In genomic region chr11:70146895-70147520, GRCh38 we compare ENCODE assay signal across 27 cellular contexts. TPM values are rescaled to one million over a fixed set of nuclear protein-coding genes. Genes with fewer than 3 reads are reported as not detected.
DNase-seq lines count a peak whose midpoint lies in the region; ATAC-seq, FAIRE-seq and TF ChIP-seq lines count a peak whose summit lies in the region.
"Had no signal": no experiment of that assay in that cellular context is flagged by ENCODE, and none has a peak within 500 bp of the region (broad histone marks: within the 10 kb centered on the region; RNA-seq: fewer than 3 reads in every experiment).

No MANE protein-coding gene starts in this region.

- no peak overlapping the region for H3K27ac Mint-ChIP-seq in GM23338
- H3K27ac Mint-ChIP-seq: B cell, IgD-negative memory B cell had no signal

- no TSS peak for BruUV-seq in K562 (replicated peaks; lab: Mats Ljungman, UMichigan)

- TF ChIP-seq CTCF in GM23338 (conservative IDR thresholded peaks at IDR 0.05; ENCODE audit: low read depth in 2 of 2) (no peak), K562 (IDR thresholded peaks at IDR 0.05 in 2 of 3, conservative IDR thresholded peaks at IDR 0.05 in 1 of 3; ENCODE audit: insufficient read depth in 2 of 3, low read depth in 1 of 3, low read length in 3 of 3) (no peak), colonic mucosa (IDR thresholded peaks at IDR 0.05) (no peak), sigmoid colon (IDR thresholded peaks at IDR 0.05) (no peak)

- no peak overlapping the region for H2BK5ac ChIP-seq in neuronal stem cell (ENCODE audit: low read length)

- no peak overlapping the region for H2BK120ac ChIP-seq in neuronal stem cell (ENCODE audit: low read depth, low read length)

- peaks cover 28% of the 10 kb centered on the region for H3K4me1 Mint-ChIP-seq in GM23338
- H3K4me1 Mint-ChIP-seq: B cell, IgD-negative memory B cell had no signal

- H3K36me3 Mint-ChIP-seq in GM23338 (ENCODE audit: low read depth) = no peaks in the 10 kb centered on the region
- H3K36me3 Mint-ChIP-seq: IgD-negative memory B cell had no signal

- H3K9me1 ChIP-seq in K562 (ENCODE audit: control insufficient read depth, insufficient read depth, low read length) = no peaks in the 10 kb centered on the region

- peak overlapping the region; percentile 73 for H2AK5ac ChIP-seq in neuronal stem cell (ENCODE audit: low read depth, low read length)

- H3K9ac ChIP-seq in K562 (ENCODE audit: insufficient read depth in 1 of 2, low read depth in 2 of 2, low read length in 2 of 2) = no peak overlapping the region
- H3K9ac ChIP-seq in neuronal stem cell (ENCODE audit: low read depth, low read length, poor library complexity) = peak overlapping the region; percentile 37
- H3K9ac ChIP-seq in colonic mucosa (ENCODE audit: low read depth in 2 of 2, low read length in 2 of 2) = no peak overlapping the region

- no peak overlapping the region for H3K4me3 Mint-ChIP-seq in GM23338
- H3K4me3 Mint-ChIP-seq: B cell, IgD-negative memory B cell had no signal

- H3K18ac ChIP-seq in neuronal stem cell (ENCODE audit: low read length) = peak overlapping the region; percentile 62

- H2AFZ ChIP-seq in GM23338 = no peak overlapping the region
- no peak overlapping the region for H2AFZ ChIP-seq in K562 (ENCODE audit: low read depth, low read length)
- H2AFZ ChIP-seq in neuronal stem cell (ENCODE audit: low read length) = no peak overlapping the region
- H2AFZ ChIP-seq: PC-9 had no signal

- in situ Hi-C loops in K562 (cut with MboI) = no loop called here

- no peak overlapping the region for H2BK15ac ChIP-seq in neuronal stem cell (ENCODE audit: low read length)

- intact Hi-C loops in K562 (cut with micrococcal nuclease) (no loop called here), colonic mucosa (cut with DNase I) (no loop called here), sigmoid colon (cut with DNase I) (no loop called here)

- no peaks in the 10 kb centered on the region for H3K36me3 ChIP-seq in GM23338 (ENCODE audit: insufficient read depth)
- no peaks in the 10 kb centered on the region for H3K36me3 ChIP-seq in K562 (ENCODE audit: control insufficient read depth, insufficient read depth, low read length)
- no peaks in the 10 kb centered on the region for H3K36me3 ChIP-seq in neuronal stem cell (replicated peaks in 1 of 2; ENCODE audit: control insufficient read depth in 2 of 2, insufficient read depth in 2 of 2, low read length in 2 of 2)
- no peaks in the 10 kb centered on the region for H3K36me3 ChIP-seq in colonic mucosa
- no peaks in the 10 kb centered on the region for H3K36me3 ChIP-seq in sigmoid colon

- H3K23ac ChIP-seq in neuronal stem cell (ENCODE audit: low read depth, low read length, poor library complexity) = peak overlapping the region; percentile 50

- no peak overlapping the region for H3K4ac ChIP-seq in neuronal stem cell (ENCODE audit: low read length)

- H3K4me3 ChIP-seq in GM23338 = no peak overlapping the region
- H3K4me3 ChIP-seq in K562 = no peak overlapping the region
- peak overlapping the region in 1 of 2 donors; percentile 6 for H3K4me3 ChIP-seq in neuronal stem cell (ENCODE audit: low read length in 2 of 2)
- no peak overlapping the region for H3K4me3 ChIP-seq in colonic mucosa
- no peak overlapping the region for H3K4me3 ChIP-seq in sigmoid colon
- H3K4me3 ChIP-seq: PC-9 had no signal

- no peak overlapping the region for H4K91ac ChIP-seq in neuronal stem cell (ENCODE audit: low read depth, low read length, poor library complexity)

- TF ChIP-seq POLR2A in K562 (conservative IDR thresholded peaks at IDR 0.05) = no peak
- TF ChIP-seq POLR2A in sigmoid colon (IDR thresholded peaks at IDR 0.05) = no peak

- H4K8ac ChIP-seq in neuronal stem cell (ENCODE audit: low read depth, low read length) = no peak overlapping the region

- no peaks in the 10 kb centered on the region for H3K79me2 ChIP-seq in GM23338 (replicated peaks; ENCODE audit: insufficient read depth)
- H3K79me2 ChIP-seq in K562 (ENCODE audit: control insufficient read depth, insufficient read depth, low read length) = no peaks in the 10 kb centered on the region

- POLR2A ChIA-PET in K562 (lab: Yijun Ruan, JAX) = interaction anchor here (0.6 to 1.2 kb wide), 2 partner anchors 10 to 16 kb away, joined by 3 to 4 read pairs; no protein-coding TSS in a partner anchor

- H3K27me3 ChIP-seq in GM23338 (ENCODE audit: insufficient read depth) (no peaks in the 10 kb centered on the region), K562 (ENCODE audit: control insufficient read depth in 2 of 2, insufficient read depth in 2 of 2, low read length in 2 of 2) (peaks cover 42 to 81% of the 10 kb centered on the region in 2 experiments), neuronal stem cell (ENCODE audit: control insufficient read depth in 3 of 3, insufficient read depth in 3 of 3, low read depth in 1 of 3, low read length in 3 of 3) (peaks cover 2 to 72% (median 44%) of the 10 kb centered on the region in 3 experiments), colonic mucosa (no peaks in the 10 kb centered on the region), sigmoid colon (peaks cover 0 to 34% (median 15%) of the 10 kb centered on the region in 3 donors)

- TF ChIP-seq EP300 in K562 (IDR thresholded peaks at IDR 0.05; ENCODE audit: low read length) = no peak
- no peak for TF ChIP-seq EP300 in sigmoid colon (IDR thresholded peaks at IDR 0.05)

- no peaks in the 10 kb centered on the region for H3K79me1 ChIP-seq in neuronal stem cell (ENCODE audit: low read depth, low read length)

- H3K9me3 ChIP-seq in K562 (replicated peaks; ENCODE audit: control insufficient read depth, insufficient read depth, low read depth, low read length) = no peaks in the 10 kb centered on the region
- peaks cover 0 to 1% of the 10 kb centered on the region in 2 donors for H3K9me3 ChIP-seq in neuronal stem cell (replicated peaks in 1 of 2; ENCODE audit: control insufficient read depth in 2 of 2, insufficient read depth in 1 of 2, low read depth in 1 of 2, low read length in 2 of 2)
- H3K9me3 ChIP-seq in colonic mucosa = no peaks in the 10 kb centered on the region
- no peaks in the 10 kb centered on the region for H3K9me3 ChIP-seq in sigmoid colon

- CTCF ChIA-PET in K562 (lab: Yijun Ruan, JAX; ENCODE audit: low intra/inter-chr PET ratio) = no interaction called here

- H3K4me1 ChIP-seq in GM23338 (ENCODE audit: insufficient read depth) (peaks cover 12% of the 10 kb centered on the region), K562 (replicated peaks in 1 of 2; ENCODE audit: control insufficient read depth in 2 of 2, insufficient read depth in 2 of 2, low read length in 2 of 2) (peaks cover 0 to 3% of the 10 kb centered on the region in 2 experiments; a peak in 2 of 5 replicates), neuronal stem cell (ENCODE audit: control insufficient read depth in 2 of 2, insufficient read depth in 1 of 2, low read depth in 1 of 2, low read length in 2 of 2) (peaks cover 2 to 19% of the 10 kb centered on the region in 2 donors), colonic mucosa (no peaks in the 10 kb centered on the region), sigmoid colon (peaks cover 0 to 3% (median under 1%) of the 10 kb centered on the region in 4 donors)

- H4K20me1 ChIP-seq in GM23338 (replicated peaks; ENCODE audit: insufficient read depth) (no peaks in the 10 kb centered on the region), K562 (replicated peaks; ENCODE audit: control insufficient read depth, insufficient read depth, low read length) (peaks cover 13% of the 10 kb centered on the region)

- no peak for FAIRE-seq in K562 (lab: Jason Lieb, UNC)

- no peak overlapping the region for H2BK12ac ChIP-seq in neuronal stem cell (ENCODE audit: low read length)

- H3K9me2 ChIP-seq in GM23338 (ENCODE audit: insufficient read depth) = no peaks in the 10 kb centered on the region

- H3K9me3 Mint-ChIP-seq in GM23338 = no peaks in the 10 kb centered on the region; the same call in 2 of the 3 replicates

- DNase-seq in NCI-H1417 (lab: John Stamatoyannopoulos, UW) (peak in 2 of 3 experiments; percentile 69 to 88), NCI-H1417 treated with DMSO at 0.1 percent for 48 hours (lab: John Stamatoyannopoulos, UW) (no peak), GM23338 (ENCODE audit: low spot score) (no peak), K562 (ENCODE audit: extremely low read depth in 1 of 4, low spot score in 3 of 4) (no peak), neuronal stem cell (ENCODE audit: low spot score) (no peak), colonic mucosa (no peak), NCI-H187 (lab: John Stamatoyannopoulos, UW) (no peak), sigmoid colon (no peak)
- DNase-seq: DMS153; DND-41; GOT3; HCEC 1CT; NCI-H1048; NCI-H1436; NCI-H2029; NCI-H2227 treated with DMSO at 0.1 percent for 48 hours; NCI-H510A treated with DMSO at 0.1 percent for 48 hours; NCI-H82; NK-92 treated with Interleukin-12 subunit alpha and Interleukin-12 subunit beta, amount 100 ng/mL, for 24 hours; PC-9; Right ventricle myocardium superior; RPMI8226; T-helper 1 cell had no signal

- ATAC-seq in GM23338 (peak; percentile 25), K562 (peak; percentile 68)

- WGBS in K562 (ENCODE audit: insufficient coverage, low coverage, missing lambda C conversion rate) = 0% methylated on average over 14 of the region's 14 CpGs
- WGBS in neuronal stem cell (ENCODE audit: extremely low coverage in 2 of 2, insufficient read length in 2 of 2, insufficient replicate concordance in 1 of 2), 2 donors = no CpG with 5 or more reads among the region's 14 CpGs
- whole genome bisulfite sequencing in sigmoid colon, 2 donors = 35 to 54% methylated on average over 14 of the region's 14 CpGs

- H3K27ac ChIP-seq in GM23338 (ENCODE audit: low read depth) = no peak overlapping the region
- H3K27ac ChIP-seq in K562 (ENCODE audit: extremely low read depth, low read depth, low read length) = no peak overlapping the region
- H3K27ac ChIP-seq in neuronal stem cell (replicated peaks; ENCODE audit: low read length) = no peak overlapping the region
- H3K27ac ChIP-seq in colonic mucosa = no peak overlapping the region
- H3K27ac ChIP-seq in sigmoid colon = no peak overlapping the region
- H3K27ac ChIP-seq: 22Rv1, HL-60, PC-9 had no signal

- 0 out of 2 replicates have a peak, but pooled peaks cover under 1% of the 10 kb centered on the region for H3F3A ChIP-seq in GM23338 (replicated peaks; ENCODE audit: low read depth)

- no peak overlapping the region for H3K4me2 ChIP-seq in GM23338
- no peak overlapping the region for H3K4me2 ChIP-seq in K562 (ENCODE audit: insufficient read depth, low read length)
- no peak overlapping the region for H3K4me2 ChIP-seq in neuronal stem cell (ENCODE audit: insufficient read depth, low read length, poor library complexity, severe bottlenecking)
- H3K4me2 ChIP-seq: PC-9 had no signal

- TF ChIP-seq RAD21 in K562 (CRISPR knock-in tag; conservative IDR thresholded peaks at IDR 0.05 in 1 of 2, IDR thresholded peaks at IDR 0.05 in 1 of 2) = no peak

- no peak overlapping the region for H3K14ac ChIP-seq in neuronal stem cell (ENCODE audit: low read length)

- peaks cover 17% of the 10 kb centered on the region for H3K27me3 Mint-ChIP-seq in GM23338 (ENCODE audit: insufficient read depth, low read depth, poor library complexity)

RNA-seq across cellular contexts. Expression of gene FADD, which starts 56.1 kb away (rescaled TPM):
- total RNA-seq in GM23338 (2014; rRNA removed; shearing (Covaris generic)) = 50.6 and 65.8 TPM in 2 replicates
- polyA plus RNA-seq in GM23338 (2016; fragmentation: Nextera tagmentation; extraction: Ambion mirVana) = 19.6 and 19.7 TPM in 2 replicates
- total RNA-seq in K562 (2011; cell fraction: chromatin; rRNA removed; ENCODE audit: low replicate concordance) = 9.8 and 23.6 TPM in 2 replicates
- 23.6 and 28.0 TPM in 2 replicates for total RNA-seq in K562 (2011; cell fraction: nucleolus; rRNA removed)
- 17.0 and 17.6 TPM in 2 replicates for total RNA-seq in K562 (2011; cell fraction: nucleoplasm; rRNA removed)
- 20.1 and 20.4 TPM in 2 replicates for total RNA-seq in K562 (2014; rRNA removed)
- total RNA-seq in K562 (2014; rRNA removed; fragmentation: Illumina TruSeq; extraction: Trizol) = 15.5 and 17.2 TPM in 2 replicates
- total RNA-seq in K562 (2015; rRNA removed; fragmentation: Illumina TruSeq; extraction: Trizol) = 18.4 and 20.9 TPM in 2 replicates
- total RNA-seq in K562 (2021) = 24.1 and 26.2 TPM in 2 replicates
- 23.6 and 26.9 TPM in 2 replicates for polyA plus RNA-seq in K562 (2011; rRNA removed)
- 24.3 and 37.3 TPM in 2 replicates for polyA plus RNA-seq in K562 (2011; cell fraction: cytosol; rRNA removed)
- 11.2 and 14.3 TPM in 2 replicates for polyA plus RNA-seq in K562 (2011; cell fraction: nucleus; rRNA removed)
- 20.7 and 23.8 TPM in 2 replicates for polyA plus RNA-seq in K562 (2012)
- polyA plus RNA-seq in K562 (2014; fragmentation: Illumina TruSeq; extraction: Trizol) = 17.2 and 17.7 TPM in 2 replicates
- polyA plus RNA-seq in K562 (2014; fragmentation: Nextera tagmentation; extraction: Ambion mirVana) = under 1 TPM; 0.29 to 0.30 TPM
- polyA plus RNA-seq in K562 (2014; rRNA removed) = 26.7 and 28.7 TPM in 2 replicates
- polyA minus RNA-seq in K562 (2011; rRNA and poly(A)+ RNA removed) = 17.5 and 22.8 TPM in 2 replicates
- polyA minus RNA-seq in K562 (2011; cell fraction: cytosol; rRNA and poly(A)+ RNA removed) = 13.8 and 19.3 TPM in 2 replicates
- polyA minus RNA-seq in K562 (2011; cell fraction: nucleus; rRNA and poly(A)+ RNA removed) = 17.8 and 23.5 TPM in 2 replicates
- 18.3 TPM for polyA plus RNA-seq in neuronal stem cell (2013, experiment 1 of 2)
- 18.4 TPM for polyA plus RNA-seq in neuronal stem cell (2013, experiment 2 of 2)
- 10 to 100 TPM; 36.6 to 37.7 TPM for total RNA-seq in colonic mucosa
- 10 to 100 TPM; 11.5 to 24.1 (median 14.6) TPM for total RNA-seq in sigmoid colon
- 10 to 100 TPM; 20.4 to 35.5 (median 25.4) TPM for polyA plus RNA-seq in sigmoid colon

Comparison
In these comparisons a context has a peak if more than half of its experiments do, and no peak if none do; other contexts are left out.
1. DNase-seq: peak in NCI-H1417 (2 of 3); none in NCI-H1417 treated with DMSO at 0.1 percent for 48 hours (single experiment), GM23338 (single experiment), K562 (0 of 4), neuronal stem cell (single experiment), colonic mucosa (single experiment), NCI-H187 (0 of 2) and sigmoid colon (single experiment).